ENCODE assay signal across 10 cellular contexts in the genomic region with DNA sequence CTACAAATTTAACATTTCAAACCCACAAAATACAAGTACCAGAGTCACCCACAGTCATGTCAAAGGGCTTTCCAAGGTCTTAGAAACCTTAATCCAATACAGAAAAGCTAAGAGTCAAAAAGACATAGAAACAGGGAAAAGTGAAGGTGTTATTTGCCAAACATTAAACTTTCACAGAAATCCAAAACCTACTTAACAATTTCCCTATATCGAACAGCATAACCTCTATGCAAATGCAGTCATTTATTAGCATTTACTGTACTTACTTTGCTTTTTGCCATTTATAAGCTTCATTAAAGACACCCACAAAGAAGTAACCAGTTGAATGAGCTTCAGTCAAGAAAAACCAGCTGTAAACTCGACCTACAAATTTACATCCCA. TPM values are rescaled to one million over a fixed set of nuclear protein-coding genes. Genes with fewer than 3 reads are reported as not detected.
DNase-seq lines count a peak whose midpoint lies in the region; ATAC-seq and TF ChIP-seq lines count a peak whose summit lies in the region.
"Had no signal": no experiment of that assay in that cellular context is flagged by ENCODE, and none has a peak within 500 bp of the region (broad histone marks: within the 10 kb centered on the region; RNA-seq: fewer than 3 reads in every experiment).

No MANE protein-coding gene starts in this region.

- H3K27me3 Mint-ChIP-seq in CD4-positive, alpha-beta memory T cell, result peaks cover 3 to 4% of the 10 kb centered on the region in 2 donors
- H3K27me3 Mint-ChIP-seq in activated T-cell treated with anti-CD3 and anti-CD28 coated beads, Interleukin-2, amount 50 U/mL, for 4 hours (ENCODE audit: low read depth), result peaks cover 18% of the 10 kb centered on the region
- H3K27me3 Mint-ChIP-seq: type B pancreatic cell had no signal

- H2BK12ac ChIP-seq in trophoblast cell (ENCODE audit: low read length), result no peak overlapping the region

- H2BK5ac ChIP-seq in trophoblast cell (ENCODE audit: low read depth, low read length, poor library complexity), result no peak overlapping the region

- no peak for ATAC-seq in activated T-cell treated with anti-CD3 and anti-CD28 coated beads, Interleukin-2, amount 50 U/mL, for 4 hours

- TF ChIP-seq CTCF in NB4 (IDR thresholded peaks at IDR 0.05; ENCODE audit: low read depth, low read length), result no peak
- no peak for TF ChIP-seq CTCF in esophagus squamous epithelium (IDR thresholded peaks at IDR 0.05)

- H3K18ac ChIP-seq in trophoblast cell (ENCODE audit: low read length), result no peak overlapping the region

- H3K4me1 ChIP-seq in CD4-positive, alpha-beta memory T cell (ENCODE audit: insufficient read depth, low read length), result peaks cover 16% of the 10 kb centered on the region
- peaks cover 0 to 23% (median 4%) of the 10 kb centered on the region in 3 donors for H3K4me1 ChIP-seq in esophagus squamous epithelium
- H3K4me1 ChIP-seq in trophoblast cell (ENCODE audit: control insufficient read depth in 1 of 2, insufficient read depth in 2 of 2, low read length in 2 of 2), result peaks cover 0 to 9% of the 10 kb centered on the region in 2 experiments

- TF ChIP-seq POLR2A in NB4 (IDR thresholded peaks at IDR 0.05; ENCODE audit: extremely low read depth, insufficient read length) (no peak), esophagus squamous epithelium (IDR thresholded peaks at IDR 0.05) (no peak)

- H3K9ac ChIP-seq in trophoblast cell (ENCODE audit: low read length), result no peak overlapping the region

- peaks cover 10% of the 10 kb centered on the region for H3K79me2 ChIP-seq in trophoblast cell (ENCODE audit: control insufficient read depth, insufficient read depth, low read length, poor library complexity)

- H2AK5ac ChIP-seq in trophoblast cell (ENCODE audit: low read length), result no peak overlapping the region

- no peaks in the 10 kb centered on the region for H3K36me3 Mint-ChIP-seq in CD4-positive, alpha-beta memory T cell
- H3K36me3 Mint-ChIP-seq in activated T-cell treated with anti-CD3 and anti-CD28 coated beads, Interleukin-2, amount 50 U/mL, for 4 hours (ENCODE audit: insufficient read depth), result no peaks in the 10 kb centered on the region
- H3K36me3 Mint-ChIP-seq: natural killer cell treated with Interleukin-12 subunit alpha and Interleukin-12 subunit beta and Interleukin-15 and Interleukin-18, amount 100 ng/mL, for 72 hours had no signal

- DNase-seq in CD4-positive, alpha-beta memory T cell, result no peak
- no peak for DNase-seq in NB4 (ENCODE audit: low read depth)
- no peak for DNase-seq in esophagus squamous epithelium (lab: John Stamatoyannopoulos, UW)
- no peak for DNase-seq in trophoblast cell
- DNase-seq in activated CD4-positive, alpha-beta T cell treated with anti-CD3 and anti-CD28 coated beads, Interleukin-2, amount 50 U/mL, for 4 hours, result no peak
- DNase-seq in nucleus accumbens (lab: John Stamatoyannopoulos, UW), result no peak
- DNase-seq in epidermal melanocyte (ENCODE audit: insufficient read length, low spot score), result no peak
- no peak for DNase-seq in activated T-cell treated with anti-CD3 and anti-CD28 coated beads, Interleukin-2, amount 50 U/mL, for 4 hours

- no peak overlapping the region for H4K8ac ChIP-seq in trophoblast cell (ENCODE audit: low read depth, low read length)

- no peaks in the 10 kb centered on the region for H3K27me3 ChIP-seq in CD4-positive, alpha-beta memory T cell (ENCODE audit: insufficient read depth, low read length)
- H3K27me3 ChIP-seq in esophagus squamous epithelium (no peaks in the 10 kb centered on the region), trophoblast cell (ENCODE audit: insufficient read depth, low read length) (no peaks in the 10 kb centered on the region)

- intact Hi-C loops in CD4-positive, alpha-beta memory T cell (cut with micrococcal nuclease), result loop anchor here (5.0 to 10.0 kb wide), 2 partner anchors 391 to 1829 kb away; a partner anchor contains a TSS
- intact Hi-C loops in esophagus squamous epithelium (cut with DNase I), result no loop called here

- H3K36me3 ChIP-seq in CD4-positive, alpha-beta memory T cell (ENCODE audit: insufficient read depth, low read length), result no peaks in the 10 kb centered on the region
- H3K36me3 ChIP-seq in esophagus squamous epithelium, result no peaks in the 10 kb centered on the region
- no peaks in the 10 kb centered on the region for H3K36me3 ChIP-seq in trophoblast cell (ENCODE audit: control insufficient read depth in 1 of 2, insufficient read depth in 2 of 2, low read length in 2 of 2)

- CTCF ChIA-PET in CD4-positive, alpha-beta memory T cell (lab: Charles Lee; ENCODE audit: partially characterized antibody), result interaction anchor here (1.0 to 1.8 kb wide), 5 partner anchors 10 to 1214 kb away, joined by 3 to 8 read pairs (median 3); a partner anchor contains a TSS

- H3K4me3 ChIP-seq in CD4-positive, alpha-beta memory T cell (ENCODE audit: low read length in 2 of 2), result peak overlapping the region; percentile 55 to 75
- peak overlapping the region; percentile 83 for H3K4me3 ChIP-seq in NB4 (ENCODE audit: low read depth, low read length)
- peak overlapping the region; percentile 63 to 93 (median 72) for H3K4me3 ChIP-seq in esophagus squamous epithelium
- H3K4me3 ChIP-seq in trophoblast cell (ENCODE audit: low read depth, low read length), result no peak overlapping the region

- H2AFZ ChIP-seq in trophoblast cell (ENCODE audit: insufficient read depth, low read length, poor library complexity), result no peak overlapping the region

- no peak overlapping the region for H2BK120ac ChIP-seq in trophoblast cell (ENCODE audit: insufficient read depth, low read length, poor library complexity)

- no peak overlapping the region for H3K27ac ChIP-seq in CD4-positive, alpha-beta memory T cell (ENCODE audit: low read depth, low read length)
- H3K27ac ChIP-seq in esophagus squamous epithelium (peak overlapping the region; percentile 77 to 94 (median 86)), trophoblast cell (ENCODE audit: low read depth, low read length) (no peak overlapping the region)

- no peak overlapping the region for H4K12ac ChIP-seq in trophoblast cell (ENCODE audit: low read depth, low read length)

- no peak overlapping the region for H3K4ac ChIP-seq in trophoblast cell (ENCODE audit: low read depth, low read length)

- H3K4me1 Mint-ChIP-seq in CD4-positive, alpha-beta memory T cell, result peaks cover 8 to 11% (median 10%) of the 10 kb centered on the region in 4 donors
- H3K4me1 Mint-ChIP-seq in activated T-cell treated with anti-CD3 and anti-CD28 coated beads, Interleukin-2, amount 50 U/mL, for 4 hours (ENCODE audit: low read depth), result peaks cover 12% of the 10 kb centered on the region

- no peak overlapping the region for H3K14ac ChIP-seq in trophoblast cell (ENCODE audit: low read length)

- WGBS in esophagus squamous epithelium, 2 donors, result 2 to 3% methylated on average over 2 of the region's 2 CpGs
- WGBS in trophoblast cell (ENCODE audit: extremely low coverage, insufficient coverage, insufficient read length), result no CpG with 5 or more reads among the region's 2 CpGs

- H3K27ac Mint-ChIP-seq in CD4-positive, alpha-beta memory T cell, result no peak overlapping the region
- H3K27ac Mint-ChIP-seq: natural killer cell treated with Interleukin-12 subunit alpha and Interleukin-12 subunit beta and Interleukin-15 and Interleukin-18, amount 100 ng/mL, for 72 hours; type B pancreatic cell had no signal

- no peak overlapping the region for H4K91ac ChIP-seq in trophoblast cell (ENCODE audit: low read depth, low read length)

- H3K79me1 ChIP-seq in trophoblast cell (ENCODE audit: low read length), result peaks cover 15% of the 10 kb centered on the region

- peaks cover 0 to 1% (median 0%) of the 10 kb centered on the region in 8 donors for H3K9me3 Mint-ChIP-seq in CD4-positive, alpha-beta memory T cell
- H3K9me3 Mint-ChIP-seq in activated T-cell treated with anti-CD3 and anti-CD28 coated beads, Interleukin-2, amount 50 U/mL, for 4 hours, result no peaks in the 10 kb centered on the region
- H3K9me3 Mint-ChIP-seq: natural killer cell treated with Interleukin-12 subunit alpha and Interleukin-12 subunit beta and Interleukin-15 and Interleukin-18, amount 100 ng/mL, for 72 hours; type B pancreatic cell had no signal

- H3K9me3 ChIP-seq in CD4-positive, alpha-beta memory T cell (ENCODE audit: control insufficient read depth in 1 of 2, low read length in 2 of 2), result no peaks in the 10 kb centered on the region
- H3K9me3 ChIP-seq in esophagus squamous epithelium, result no peaks in the 10 kb centered on the region
- peaks cover 2% of the 10 kb centered on the region for H3K9me3 ChIP-seq in trophoblast cell (ENCODE audit: insufficient read depth, low read depth, low read length)

- peak overlapping the region; percentile 86 for H3K4me2 ChIP-seq in trophoblast cell (ENCODE audit: low read length)

- H3K4me3 Mint-ChIP-seq in CD4-positive, alpha-beta memory T cell, result no peak overlapping the region
- no peak overlapping the region for H3K4me3 Mint-ChIP-seq in activated T-cell treated with anti-CD3 and anti-CD28 coated beads, Interleukin-2, amount 50 U/mL, for 4 hours
- H3K4me3 Mint-ChIP-seq: natural killer cell treated with Interleukin-12 subunit alpha and Interleukin-12 subunit beta and Interleukin-15 and Interleukin-18, amount 100 ng/mL, for 72 hours; type B pancreatic cell had no signal

- POLR2A ChIA-PET in CD4-positive, alpha-beta memory T cell (lab: Charles Lee; ENCODE audit: partially characterized antibody), result interaction anchor here (0.9 to 1.5 kb wide), 7 partner anchors 17 to 764 kb away, joined by 3 to 13 read pairs (median 4); a partner anchor contains a TSS

- H3K23ac ChIP-seq in trophoblast cell (ENCODE audit: low read length), result no peak overlapping the region

RNA-seq across cellular contexts. Expression of a gene that starts 1.6 kb away (rescaled TPM):
- 1 to 10 TPM; 4.3 to 4.5 TPM for total RNA-seq in CD4-positive, alpha-beta memory T cell
- 1 to 10 TPM; 1.6 to 1.9 TPM for polyA plus RNA-seq in CD4-positive, alpha-beta memory T cell
- 10 to 100 TPM in 1 of 4 donors, 1 to 10 TPM in 3; 5.8 to 12.6 (median 7.9) TPM for total RNA-seq in esophagus squamous epithelium
- polyA plus RNA-seq in trophoblast cell (2013), result 14.9 and 15.1 TPM in 2 replicates
- total RNA-seq in activated T-cell treated with anti-CD3 and anti-CD28 coated beads, Interleukin-2, amount 50 U/mL, for 4 hours, result 1 to 10 TPM; 1.3 to 2.7 (median 2.1) TPM

RNA-seq across cellular contexts. Expression of a gene that starts 58.0 kb away (rescaled TPM):
- 10 to 100 TPM; 20.7 to 21.4 TPM for total RNA-seq in CD4-positive, alpha-beta memory T cell
- polyA plus RNA-seq in CD4-positive, alpha-beta memory T cell, result 10 to 100 TPM in 1 of 2 donors, 1 to 10 TPM in 1; 8.0 to 15.8 TPM
- total RNA-seq in esophagus squamous epithelium, result 10 to 100 TPM in 1 of 4 donors, 1 to 10 TPM in 3; 4.2 to 13.4 (median 8.6) TPM
- polyA plus RNA-seq in trophoblast cell (2013), result 23.6 and 24.3 TPM in 2 replicates
- 10 to 100 TPM; 28.0 to 28.8 (median 28.4) TPM for total RNA-seq in activated T-cell treated with anti-CD3 and anti-CD28 coated beads, Interleukin-2, amount 50 U/mL, for 4 hours

Comparison
In these comparisons a context has a peak if more than half of its experiments do, and no peak if none do; other contexts are left out.
1. H3K27ac ChIP-seq: peak in esophagus squamous epithelium (4 of 4); none in CD4-positive, alpha-beta memory T cell (single experiment) and trophoblast cell (single experiment).